In the genomic region with DNA sequence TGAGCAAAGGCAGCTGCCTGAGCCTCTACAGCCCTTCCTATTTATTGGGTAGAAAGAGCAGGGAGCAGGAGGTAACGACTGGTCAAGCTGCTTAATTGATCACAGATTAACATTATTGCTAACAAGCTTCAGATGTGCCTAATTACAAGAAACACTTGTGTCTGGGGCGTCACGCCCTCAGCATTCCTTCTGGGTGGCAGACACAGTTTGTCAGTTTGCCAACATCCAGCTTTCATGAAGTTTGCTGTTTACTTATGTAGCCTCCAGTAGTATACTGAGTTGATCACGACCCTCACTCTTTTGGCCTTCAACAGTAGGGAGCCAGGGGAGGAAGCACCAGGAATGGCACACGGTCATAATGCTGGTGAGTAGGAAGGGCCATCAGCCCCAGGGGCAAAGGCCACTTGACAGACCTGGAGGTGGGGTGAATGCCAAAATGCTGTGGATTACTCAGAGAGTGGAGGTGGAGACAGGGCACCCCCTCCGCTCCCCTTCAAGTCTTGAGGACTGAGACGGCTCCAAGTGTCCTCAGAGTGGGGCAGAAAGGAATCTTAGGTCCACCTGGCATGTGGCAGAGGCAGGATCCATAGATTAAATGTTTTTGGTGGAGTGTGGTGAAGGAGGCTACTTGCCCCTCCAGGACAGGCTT, we compare ENCODE assay signal across 17 cellular contexts. TPM values are rescaled to one million over a fixed set of nuclear protein-coding genes. Genes with fewer than 3 reads are reported as not detected.
DNase-seq lines count a peak whose midpoint lies in the region; ATAC-seq and TF ChIP-seq lines count a peak whose summit lies in the region.
"Had no signal": no experiment of that assay in that cellular context is flagged by ENCODE, and none has a peak within 500 bp of the region (broad histone marks: within the 10 kb centered on the region; RNA-seq: fewer than 3 reads in every experiment).

No MANE protein-coding gene starts in this region.

- TF ChIP-seq CTCF in Caco-2 (IDR thresholded peaks at IDR 0.05; ENCODE audit: insufficient read depth in 1 of 2, low read depth in 1 of 2, low read length in 1 of 2, severe bottlenecking in 1 of 2, unreplicated experiment in 1 of 2) (no peak), HCT116 (IDR thresholded peaks at IDR 0.05 in 2 of 3, conservative IDR thresholded peaks at IDR 0.05 in 1 of 3; ENCODE audit: borderline replicate concordance in 1 of 3, insufficient read depth in 1 of 3, low read depth in 2 of 3, low read length in 2 of 3) (no peak), upper lobe of left lung (IDR thresholded peaks at IDR 0.05) (no peak)

- no peaks in the 10 kb centered on the region for H3K9me3 Mint-ChIP-seq in Caco-2 (ENCODE audit: unreplicated experiment)
- H3K9me3 Mint-ChIP-seq in immature natural killer cell: no peaks in the 10 kb centered on the region

- no peaks in the 10 kb centered on the region for H3K9me3 ChIP-seq in Caco-2
- no peaks in the 10 kb centered on the region for H3K9me3 ChIP-seq in HCT116 (ENCODE audit: control insufficient read depth in 1 of 2, insufficient read depth in 1 of 2, low read depth in 1 of 2, low read length in 2 of 2)
- H3K9me3 ChIP-seq in upper lobe of left lung: no peaks in the 10 kb centered on the region

- CTCF ChIA-PET in Caco-2 (lab: Charles Lee): interaction anchor here (0.6 to 1.1 kb wide), 3 partner anchors 35 to 54 kb away, joined by 3 to 4 read pairs (median 3); partner anchors contain the start of gene PSPC1
- CTCF ChIA-PET in HCT116 (lab: Charles Lee): interaction anchor here (0.7 to 1.7 kb wide), 13 partner anchors 10 to 230 kb away, joined by 3 to 10 read pairs (median 3); no protein-coding TSS in a partner anchor

- no peak overlapping the region for H3K27ac ChIP-seq in HCT116 (ENCODE audit: low read depth, low read length)
- no peak overlapping the region for H3K27ac ChIP-seq in upper lobe of left lung

- peaks cover 4% of the 10 kb centered on the region; the same call in 1 of the 2 replicates for H3K79me2 ChIP-seq in HCT116 (ENCODE audit: insufficient read depth, low read length)

- H3K27me3 Mint-ChIP-seq in Caco-2 (ENCODE audit: insufficient read depth, unreplicated experiment): no peaks in the 10 kb centered on the region
- peaks cover 0 to 3% (median 0%) of the 10 kb centered on the region in 3 donors for H3K27me3 Mint-ChIP-seq in immature natural killer cell (ENCODE audit: low read depth in 3 of 3)

- H3K4me3 Mint-ChIP-seq in Caco-2 (ENCODE audit: unreplicated experiment) (no peak overlapping the region), immature natural killer cell (peak overlapping the region in 3 of 5 donors; percentile 8 to 52 (median 19))

- TF ChIP-seq EP300 in upper lobe of left lung (IDR thresholded peaks at IDR 0.05): no peak

- no peak overlapping the region for H2AFZ ChIP-seq in HCT116 (ENCODE audit: low read depth, low read length, poor library complexity, severe bottlenecking)

- POLR2A ChIA-PET in Caco-2 (lab: Charles Lee): interaction anchor here (0.5 kb wide), 1 partner anchor 46 kb away, joined by 3 read pairs; the partner anchor contains the start of gene ZMYM5
- POLR2A ChIA-PET in HCT116 (lab: Charles Lee): no interaction called here

- no peak for TF ChIP-seq POLR2A in HCT116 (IDR thresholded peaks at IDR 0.05; ENCODE audit: borderline replicate concordance, extremely low read depth, insufficient read depth, insufficient read length)
- TF ChIP-seq POLR2A in upper lobe of left lung (IDR thresholded peaks at IDR 0.05): no peak

- H3K36me3 Mint-ChIP-seq in Caco-2 (ENCODE audit: insufficient read depth, unreplicated experiment): peaks cover 29% of the 10 kb centered on the region
- H3K36me3 Mint-ChIP-seq in immature natural killer cell: peaks cover 14 to 27% (median 14%) of the 10 kb centered on the region in 3 donors

- 79 to 81% methylated on average over 7 of the region's 7 CpGs for WGBS in upper lobe of left lung, 2 donors

- peak overlapping the region; percentile 36; the same call in 1 of the 2 replicates for H3K4me2 ChIP-seq in HCT116 (ENCODE audit: low read length)

- no peak overlapping the region for H3K9ac ChIP-seq in HCT116 (ENCODE audit: low read length)

- peak overlapping the region; percentile 49 for H3K27ac Mint-ChIP-seq in Caco-2 (ENCODE audit: unreplicated experiment)
- H3K27ac Mint-ChIP-seq in immature natural killer cell: peak overlapping the region; percentile 2 to 87 (median 78)

- H3K4me1 Mint-ChIP-seq in Caco-2 (ENCODE audit: low read depth, unreplicated experiment) (peaks cover 11% of the 10 kb centered on the region), immature natural killer cell (peaks cover 16 to 23% of the 10 kb centered on the region in 2 donors)

- BruUV-seq in Caco-2 (replicated peaks; lab: Mats Ljungman, UMichigan): no TSS peak
- BruUV-seq in HCT116 (replicated peaks; lab: Mats Ljungman, UMichigan): no TSS peak

- no peak for TF ChIP-seq RAD21 in HCT116 (IDR thresholded peaks at IDR 0.05; ENCODE audit: low read depth)

- no peak overlapping the region for H3K4me3 ChIP-seq in Caco-2 (ENCODE audit: low read depth, low read length)
- H3K4me3 ChIP-seq in HCT116 (replicated peaks in 1 of 2; ENCODE audit: low read depth in 1 of 2, low read length in 2 of 2): no peak overlapping the region
- no peak overlapping the region for H3K4me3 ChIP-seq in upper lobe of left lung
- H3K4me3 ChIP-seq: GM12878 had no signal

- ATAC-seq in HCT116 (no peak), upper lobe of left lung (ENCODE audit: low FRiP score in 2 of 2) (peak; percentile 31 to 34), GM21529 (IDR thresholded peaks at IDR 0.05; ENCODE audit: unreplicated experiment) (no peak)
- ATAC-seq: GM12878 had no signal

- H3K36me3 ChIP-seq in Caco-2 (ENCODE audit: control insufficient read depth, insufficient read depth, low read length): no peaks in the 10 kb centered on the region
- no peaks in the 10 kb centered on the region; a peak in 1 of 4 replicates for H3K36me3 ChIP-seq in HCT116 (ENCODE audit: control insufficient read depth in 1 of 2, insufficient read depth in 2 of 2, low read length in 2 of 2)
- H3K36me3 ChIP-seq in upper lobe of left lung: peaks cover 0 to 23% (median 4%) of the 10 kb centered on the region in 4 donors

- H3K9me2 ChIP-seq in HCT116 (ENCODE audit: insufficient read depth): no peaks in the 10 kb centered on the region

- intact Hi-C loops in Caco-2 (cut with micrococcal nuclease; ENCODE audit: unreplicated experiment): loop anchor here (5.0 kb wide), 1 partner anchor 45 kb away; the partner anchor contains the start of gene ZMYM5
- intact Hi-C loops in HCT116 (cut with micrococcal nuclease): no loop called here

- DNase-seq in Caco-2 (peak in 1 of 2 experiments; percentile 19), HCT116 (ENCODE audit: low read depth, low spot score) (no peak), immature natural killer cell (no peak), upper lobe of left lung (peak in 1 of 2 donors; percentile 26), NCI-H146 treated with DMSO at 0.1 percent for 48 hours (lab: John Stamatoyannopoulos, UW; ENCODE audit: unreplicated experiment) (no peak), NCI-H69 (lab: John Stamatoyannopoulos, UW) (no peak)
- DNase-seq: COR-L47, DMS153, KBM-7, NCI-H1105, NCI-H187, NCI-H2107, NCI-H2227 treated with DMSO at 0.1 percent for 48 hours, NCI-H510A treated with DMSO at 0.1 percent for 48 hours, OCI-M1 had no signal

- no peaks in the 10 kb centered on the region for H3K27me3 ChIP-seq in Caco-2 (replicated peaks; ENCODE audit: control insufficient read depth, insufficient read depth, low read length)
- no peaks in the 10 kb centered on the region for H3K27me3 ChIP-seq in HCT116 (ENCODE audit: insufficient read depth, low read length)
- no peaks in the 10 kb centered on the region for H3K27me3 ChIP-seq in upper lobe of left lung

- RAD21 ChIA-PET in HCT116 (lab: Charles Lee; ENCODE audit: low non-redundant PET in 1 of 2, low total read pairs in 2 of 2, uncharacterized antibody in 2 of 2, unreplicated experiment in 2 of 2): no interaction called here

- H4K20me1 ChIP-seq in HCT116 (ENCODE audit: insufficient read depth): no peaks in the 10 kb centered on the region

- H3K4me1 ChIP-seq in Caco-2: no peaks in the 10 kb centered on the region; the same call in 1 of the 2 replicates
- peaks cover 32 to 46% of the 10 kb centered on the region in 2 experiments for H3K4me1 ChIP-seq in HCT116 (ENCODE audit: control insufficient read depth in 1 of 2, insufficient read depth in 2 of 2, low read length in 2 of 2)
- peaks cover 0 to 3% (median 0%) of the 10 kb centered on the region in 4 donors for H3K4me1 ChIP-seq in upper lobe of left lung

TF ChIP-seq in HCT116, 20 proteins besides CTCF, POLR2A, EP300 and RAD21 (continues in another document):
- no peak for TF ChIP-seq ZFX (IDR thresholded peaks at IDR 0.05)
- TF ChIP-seq CEBPB (IDR thresholded peaks at IDR 0.05; ENCODE audit: low read depth): no peak
- no peak for TF ChIP-seq SIN3A (IDR thresholded peaks at IDR 0.05; ENCODE audit: low read depth)
- TF ChIP-seq ZBTB33 (IDR thresholded peaks at IDR 0.05; ENCODE audit: extremely low read depth, insufficient replicate concordance, low read length): no peak
- TF ChIP-seq, protein P1, sequence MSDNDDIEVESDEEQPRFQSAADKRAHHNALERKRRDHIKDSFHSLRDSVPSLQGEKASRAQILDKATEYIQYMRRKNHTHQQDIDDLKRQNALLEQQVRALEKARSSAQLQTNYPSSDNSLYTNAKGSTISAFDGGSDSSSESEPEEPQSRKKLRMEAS (IDR thresholded peaks at IDR 0.05): no peak
- no peak for TF ChIP-seq JUND (IDR thresholded peaks at IDR 0.05)

RNA-seq across cellular contexts. Expression of gene PSPC1, which starts 34.9 kb away (rescaled TPM):
- total RNA-seq in Caco-2 (2022) (123 and 124 TPM in 2 replicates), HCT116 (2021; ENCODE audit: unreplicated experiment) (57.7 TPM), upper lobe of left lung (100 to 1,000 TPM in 2 of 6 donors, 10 to 100 TPM in 4; 38.0 to 265 (median 69.7) TPM)
- polyA plus RNA-seq in HCT116 (2012): 24.7 and 36.1 TPM in 2 replicates
- 10 to 100 TPM; 26.6 to 37.4 (median 36.6) TPM for polyA plus RNA-seq in immature natural killer cell

RNA-seq across cellular contexts. Expression of gene ZMYM5, which starts 45.8 kb away (rescaled TPM):
- 15.5 and 16.7 TPM in 2 replicates for total RNA-seq in Caco-2 (2022)
- total RNA-seq in HCT116 (2021; ENCODE audit: unreplicated experiment): 9.6 TPM
- 2.6 and 4.9 TPM in 2 replicates for polyA plus RNA-seq in HCT116 (2012)
- polyA plus RNA-seq in immature natural killer cell: 10 to 100 TPM; 17.5 to 30.1 (median 25.9) TPM
- 10 to 100 TPM in 3 of 6 donors, 1 to 10 TPM in 3; 6.5 to 23.0 (median 10.4) TPM for total RNA-seq in upper lobe of left lung

Comparison
In these comparisons a context has a peak if more than half of its experiments do, and no peak if none do; other contexts are left out.
1. ATAC-seq: peak in upper lobe of left lung (2 of 2); none in HCT116 (single experiment) and GM21529 (single experiment).